Comparison of ENCODE assay signal across 25 cellular contexts in genomic region chr2:219631925-219632757, GRCh38. TPM values are rescaled to one million over a fixed set of nuclear protein-coding genes. Genes with fewer than 3 reads are reported as not detected.
DNase-seq lines count a peak whose midpoint lies in the region; ATAC-seq and TF ChIP-seq lines count a peak whose summit lies in the region.
"Had no signal": no experiment of that assay in that cellular context is flagged by ENCODE, and none has a peak within 500 bp of the region (broad histone marks: within the 10 kb centered on the region; RNA-seq: fewer than 3 reads in every experiment).

No MANE protein-coding gene starts in this region.

- H3K4me3 Mint-ChIP-seq in activated naive CD8-positive, alpha-beta T cell treated with anti-CD3 and anti-CD28 coated beads, Interleukin-2, amount 10 ng/mL, durations not matched to agents 7 days and 5 days: no peak overlapping the region
- no peak overlapping the region for H3K4me3 Mint-ChIP-seq in activated naive CD8-positive, alpha-beta T cell treated with anti-CD3 and anti-CD28 coated beads, Interleukin-2, amount 50 U/mL, for 24 hours
- no peak overlapping the region for H3K4me3 Mint-ChIP-seq in WTC11
- no peak overlapping the region for H3K4me3 Mint-ChIP-seq in T-cell
- H3K4me3 Mint-ChIP-seq: activated CD4-positive, alpha-beta T cell treated with anti-CD3 and anti-CD28 coated beads, Interleukin-2, amount 10 ng/mL, durations not matched to agents 7 days and 5 days; activated naive CD4-positive, alpha-beta T cell treated with anti-CD3 and anti-CD28 coated beads, Interleukin-2, amount 50 U/mL, for 24 hours had no signal

- no peaks in the 10 kb centered on the region for H3K4me1 Mint-ChIP-seq in activated naive CD8-positive, alpha-beta T cell treated with anti-CD3 and anti-CD28 coated beads, Interleukin-2, amount 10 ng/mL, durations not matched to agents 7 days and 5 days
- peaks cover 6% of the 10 kb centered on the region for H3K4me1 Mint-ChIP-seq in activated naive CD8-positive, alpha-beta T cell treated with anti-CD3 and anti-CD28 coated beads, Interleukin-2, amount 50 U/mL, for 24 hours
- H3K4me1 Mint-ChIP-seq in WTC11 (no peaks in the 10 kb centered on the region; the same call in 1 of the 2 replicates), T-cell (peaks cover 0 to under 1% (median 0%) of the 10 kb centered on the region in 3 donors)
- H3K4me1 Mint-ChIP-seq: activated CD4-positive, alpha-beta T cell treated with anti-CD3 and anti-CD28 coated beads, Interleukin-2, amount 10 ng/mL, durations not matched to agents 7 days and 5 days; activated naive CD4-positive, alpha-beta T cell treated with anti-CD3 and anti-CD28 coated beads, Interleukin-2, amount 50 U/mL, for 24 hours had no signal

- H3K36me3 ChIP-seq in lower lobe of right lung: no peaks in the 10 kb centered on the region
- H3K36me3 ChIP-seq: neutrophil had no signal

- no peak overlapping the region for H3K27ac Mint-ChIP-seq in activated naive CD8-positive, alpha-beta T cell treated with anti-CD3 and anti-CD28 coated beads, Interleukin-2, amount 10 ng/mL, durations not matched to agents 7 days and 5 days
- H3K27ac Mint-ChIP-seq in activated naive CD8-positive, alpha-beta T cell treated with anti-CD3 and anti-CD28 coated beads, Interleukin-2, amount 50 U/mL, for 24 hours: no peak overlapping the region
- H3K27ac Mint-ChIP-seq in WTC11 (no peak overlapping the region), T-cell (no peak overlapping the region)
- H3K27ac Mint-ChIP-seq: activated CD4-positive, alpha-beta T cell treated with anti-CD3 and anti-CD28 coated beads, Interleukin-2, amount 10 ng/mL, durations not matched to agents 7 days and 5 days; activated naive CD4-positive, alpha-beta T cell treated with anti-CD3 and anti-CD28 coated beads, Interleukin-2, amount 50 U/mL, for 24 hours had no signal

- CTCF ChIA-PET in WTC11 (lab: Charles Lee) (interaction anchor here (1.3 to 3.4 kb wide), 2 partner anchors 11 to 13 kb away, joined by 4 to 21 read pairs; no protein-coding TSS in a partner anchor), T-cell (lab: Charles Lee) (interaction anchor here in 1 of 2 donors (2.1 kb wide), 1 partner anchor 9 kb away, joined by 6 read pairs; no protein-coding TSS in a partner anchor)

- no peaks in the 10 kb centered on the region for H3K9me3 Mint-ChIP-seq in activated naive CD8-positive, alpha-beta T cell treated with anti-CD3 and anti-CD28 coated beads, Interleukin-2, amount 10 ng/mL, durations not matched to agents 7 days and 5 days
- no peaks in the 10 kb centered on the region for H3K9me3 Mint-ChIP-seq in activated naive CD8-positive, alpha-beta T cell treated with anti-CD3 and anti-CD28 coated beads, Interleukin-2, amount 50 U/mL, for 24 hours
- H3K9me3 Mint-ChIP-seq in WTC11 (no peaks in the 10 kb centered on the region), T-cell (no peaks in the 10 kb centered on the region)
- H3K9me3 Mint-ChIP-seq: activated CD4-positive, alpha-beta T cell treated with anti-CD3 and anti-CD28 coated beads, Interleukin-2, amount 10 ng/mL, durations not matched to agents 7 days and 5 days; activated naive CD4-positive, alpha-beta T cell treated with anti-CD3 and anti-CD28 coated beads, Interleukin-2, amount 50 U/mL, for 24 hours had no signal

- H3K4me1 ChIP-seq in lower lobe of right lung: peaks cover 5% of the 10 kb centered on the region

- no peaks in the 10 kb centered on the region for H3K9me3 ChIP-seq in lower lobe of right lung
- H3K9me3 ChIP-seq: neutrophil, tibial nerve had no signal

- no peak overlapping the region for H3K4me3 ChIP-seq in lower lobe of right lung
- H3K4me3 ChIP-seq: hepatocyte, skin epidermis, tibial nerve had no signal

- POLR2A ChIA-PET in activated naive CD8-positive, alpha-beta T cell treated with anti-CD3 and anti-CD28 coated beads, Interleukin-2, amount 10 ng/mL, durations not matched to agents 7 days and 5 days (lab: Charles Lee): no interaction called here
- POLR2A ChIA-PET in WTC11 (lab: Charles Lee) (no interaction called here), T-cell (lab: Charles Lee) (no interaction called here)

- no peaks in the 10 kb centered on the region for H3K36me3 Mint-ChIP-seq in activated naive CD8-positive, alpha-beta T cell treated with anti-CD3 and anti-CD28 coated beads, Interleukin-2, amount 10 ng/mL, durations not matched to agents 7 days and 5 days
- H3K36me3 Mint-ChIP-seq in activated naive CD8-positive, alpha-beta T cell treated with anti-CD3 and anti-CD28 coated beads, Interleukin-2, amount 50 U/mL, for 24 hours (ENCODE audit: low read depth): no peaks in the 10 kb centered on the region
- H3K36me3 Mint-ChIP-seq in WTC11: no peaks in the 10 kb centered on the region
- no peaks in the 10 kb centered on the region for H3K36me3 Mint-ChIP-seq in T-cell
- H3K36me3 Mint-ChIP-seq: activated naive CD4-positive, alpha-beta T cell treated with anti-CD3 and anti-CD28 coated beads, Interleukin-2, amount 50 U/mL, for 24 hours had no signal

- ATAC-seq in activated naive CD8-positive, alpha-beta T cell treated with anti-CD3 and anti-CD28 coated beads, Interleukin-2, amount 10 ng/mL, durations not matched to agents 7 days and 5 days (ENCODE audit: low read depth): no peak
- no peak for ATAC-seq in activated naive CD8-positive, alpha-beta T cell treated with anti-CD3 and anti-CD28 coated beads, Interleukin-2, amount 50 U/mL, for 24 hours
- no peak for ATAC-seq in WTC11
- no peak for ATAC-seq in lower lobe of right lung
- ATAC-seq in T-cell (replicated peaks in 1 of 4): no peak
- no peak for ATAC-seq in GM19397 (IDR thresholded peaks at IDR 0.05; ENCODE audit: unreplicated experiment)
- ATAC-seq: left lobe of liver had no signal

- peaks cover 4% of the 10 kb centered on the region for H3K27me3 Mint-ChIP-seq in activated naive CD8-positive, alpha-beta T cell treated with anti-CD3 and anti-CD28 coated beads, Interleukin-2, amount 10 ng/mL, durations not matched to agents 7 days and 5 days
- peaks cover 14% of the 10 kb centered on the region for H3K27me3 Mint-ChIP-seq in activated naive CD8-positive, alpha-beta T cell treated with anti-CD3 and anti-CD28 coated beads, Interleukin-2, amount 50 U/mL, for 24 hours
- H3K27me3 Mint-ChIP-seq in WTC11 (ENCODE audit: low read depth) (no peaks in the 10 kb centered on the region), T-cell (peaks cover 16 to 36% of the 10 kb centered on the region in 2 donors)

- peaks cover 14% of the 10 kb centered on the region for H3K27me3 ChIP-seq in lower lobe of right lung (ENCODE audit: low read depth)
- H3K27me3 ChIP-seq: hepatocyte had no signal

- DNase-seq in activated naive CD8-positive, alpha-beta T cell treated with anti-CD3 and anti-CD28 coated beads, Interleukin-2, amount 10 ng/mL, durations not matched to agents 7 days and 5 days: peak; percentile 19
- no peak for DNase-seq in activated naive CD8-positive, alpha-beta T cell treated with anti-CD3 and anti-CD28 coated beads, Interleukin-2, amount 50 U/mL, for 24 hours
- DNase-seq in WTC11 (ENCODE audit: low spot score): peak; percentile 8
- peak; percentile 41 for DNase-seq in lower lobe of right lung
- DNase-seq in ureter (ENCODE audit: low spot score): peak; percentile 39
- no peak for DNase-seq in T-cell
- DNase-seq in dedifferentiated amniotic fluid mesenchymal stem cell (ENCODE audit: extremely low spot score): no peak
- DNase-seq: ACHN; activated CD4-positive, alpha-beta T cell treated with anti-CD3 and anti-CD28 coated beads, Interleukin-2, amount 10 ng/mL, durations not matched to agents 7 days and 5 days; anterior cingulate cortex; DMS79 treated with DMSO at 0.1 percent for 48 hours; effector memory CD4-positive, alpha-beta T cell; foreskin fibroblast; NCI-H1417 treated with DMSO at 0.1 percent for 48 hours; NCI-H2081; NCI-H446 treated with DMSO at 0.1 percent for 48 hours had no signal

- no peak overlapping the region for H3K27ac ChIP-seq in lower lobe of right lung
- H3K27ac ChIP-seq: hepatocyte, neutrophil, skin epidermis, tibial nerve, VCaP had no signal

- TF ChIP-seq CTCF in WTC11 (IDR thresholded peaks at IDR 0.05): no peak
- no peak for TF ChIP-seq CTCF in lower lobe of right lung (IDR thresholded peaks at IDR 0.05)

- intact Hi-C loops in lower lobe of right lung (cut with DNase I): no loop called here

TF ChIP-seq in WTC11, 78 proteins besides CTCF, POLR2A, EP300 and RAD21:
- TF ChIP-seq RORB (CRISPR knock-in tag; IDR thresholded peaks at IDR 0.05) (no peak), ESRRA (CRISPR knock-in tag; IDR thresholded peaks at IDR 0.05; ENCODE audit: borderline replicate concordance) (no peak)

RNA-seq across cellular contexts. Expression of gene SLC4A3, which starts 4.7 kb away (rescaled TPM):
- total RNA-seq in activated naive CD8-positive, alpha-beta T cell treated with anti-CD3 and anti-CD28 coated beads, Interleukin-2, amount 10 ng/mL, durations not matched to agents 7 days and 5 days: not detected
- 7.8 to 9.9 TPM (median 8.7 TPM) in 3 replicates for total RNA-seq in WTC11 (2021)
- 1.0 TPM for total RNA-seq in lower lobe of right lung
- 12.2 TPM for total RNA-seq in ureter
- under 1 TPM; 0.08 to 0.47 (median 0.37) TPM for total RNA-seq in T-cell
- total RNA-seq: activated CD4-positive, alpha-beta T cell treated with anti-CD3 and anti-CD28 coated beads, Interleukin-2, amount 10 ng/mL, durations not matched to agents 7 days and 5 days; OCI-LY7 had no signal

RNA-seq across cellular contexts. Expression of gene STK11IP, which starts 34.5 kb away (rescaled TPM):
- total RNA-seq in activated naive CD8-positive, alpha-beta T cell treated with anti-CD3 and anti-CD28 coated beads, Interleukin-2, amount 10 ng/mL, durations not matched to agents 7 days and 5 days: 10 to 100 TPM; 36.3 to 37.5 TPM
- total RNA-seq in WTC11 (2021) (31.3 to 39.9 TPM (median 31.9 TPM) in 3 replicates), lower lobe of right lung (31.8 TPM), ureter (39.5 TPM), T-cell (10 to 100 TPM; 25.9 to 52.8 (median 49.3) TPM)

Comparison
In these comparisons a context has a peak if more than half of its experiments do, and no peak if none do; other contexts are left out.
1. DNase-seq: peak in activated naive CD8-positive, alpha-beta T cell treated with anti-CD3 and anti-CD28 coated beads, Interleukin-2, amount 10 ng/mL, durations not matched to agents 7 days and 5 days (single experiment), WTC11 (single experiment), lower lobe of right lung (single experiment) and ureter (single experiment); none in activated naive CD8-positive, alpha-beta T cell treated with anti-CD3 and anti-CD28 coated beads, Interleukin-2, amount 50 U/mL, for 24 hours (single experiment), T-cell (0 of 34) and dedifferentiated amniotic fluid mesenchymal stem cell (single experiment).